Comparison of ENCODE assay signal across 8 cellular contexts in the genomic region with DNA sequence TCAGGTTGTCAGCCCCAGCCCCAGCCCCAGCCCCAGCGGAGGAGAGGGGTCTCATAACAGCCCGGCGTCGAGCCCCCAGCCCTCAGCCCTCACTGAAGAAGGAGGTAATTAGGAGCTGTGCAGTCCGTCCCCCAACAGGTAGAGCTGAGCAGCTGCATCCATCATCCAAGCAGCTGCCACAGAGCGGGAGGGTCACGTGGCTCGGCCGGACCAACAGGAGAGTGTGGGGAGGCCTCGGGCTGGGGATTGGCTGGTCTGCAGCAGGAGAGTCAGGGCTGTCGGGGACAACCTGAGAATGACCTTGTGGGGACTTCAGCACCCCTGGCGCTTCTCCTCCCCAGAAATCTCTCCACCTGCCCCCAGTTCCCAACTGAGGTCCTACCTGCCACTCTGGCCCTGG. TPM values are rescaled to one million over a fixed set of nuclear protein-coding genes. Genes with fewer than 3 reads are reported as not detected.
DNase-seq lines count a peak whose midpoint lies in the region; ATAC-seq, FAIRE-seq and TF ChIP-seq lines count a peak whose summit lies in the region.

No MANE protein-coding gene starts in this region.

- no peak for TF ChIP-seq CTCF in bronchial epithelial cell (IDR thresholded peaks at IDR 0.05; ENCODE audit: insufficient read depth, low read length, severe bottlenecking)

- FAIRE-seq in bronchial epithelial cell (lab: Jason Lieb, UNC): no peak

- no peaks in the 10 kb centered on the region for H3K36me3 ChIP-seq in bronchial epithelial cell (ENCODE audit: control insufficient read depth, insufficient read depth, low read length)

- peak; percentile 63 for DNase-seq in activated effector memory CD4-positive, alpha-beta T cell treated with anti-CD3 and anti-CD28 coated beads, Interleukin-2, amount 50 U/mL, for 16 hours
- no peak for DNase-seq in activated effector memory CD4-positive, alpha-beta T cell treated with Interleukin-2 at 50 U/mL for 16 hours
- DNase-seq in NCI-H2171 treated with DMSO at 0.1 percent for 48 hours (lab: John Stamatoyannopoulos, UW) (peak; percentile 94), bronchial epithelial cell (ENCODE audit: low read depth) (peak; percentile 13), amniotic stem cell (lab: John Stamatoyannopoulos, UW) (no peak), A172 (ENCODE audit: low spot score) (no peak)
- DNase-seq in stimulated activated CD4-positive, alpha-beta T cell treated with anti-CD3 and anti-CD28 coated beads, TNF-alpha, amount 100 ng/mL, for 48 hours (ENCODE audit: low read depth in 3 of 3): peak in 2 of 3 donors; percentile 8 to 12

- ATAC-seq in HG02759 (IDR thresholded peaks at IDR 0.05; ENCODE audit: unreplicated experiment): peak; percentile 96

- H3K4me3 ChIP-seq in bronchial epithelial cell (ENCODE audit: low read depth, low read length): no peak overlapping the region

- peaks cover 9% of the 10 kb centered on the region for H3K27me3 ChIP-seq in bronchial epithelial cell (ENCODE audit: control insufficient read depth, insufficient read depth, low read length)

RNA-seq across cellular contexts. Expression of gene SMUG1, which starts 29.6 kb away (rescaled TPM):
- 36.1 and 48.5 TPM in 2 replicates for total RNA-seq in bronchial epithelial cell
- 27.2 and 37.8 TPM in 2 replicates for total RNA-seq in A172 (2014; rRNA removed; shearing (Covaris generic))

Comparison
In these comparisons a context has a peak if more than half of its experiments do, and no peak if none do; other contexts are left out.
1. DNase-seq: peak in activated effector memory CD4-positive, alpha-beta T cell treated with anti-CD3 and anti-CD28 coated beads, Interleukin-2, amount 50 U/mL, for 16 hours (single experiment), NCI-H2171 treated with DMSO at 0.1 percent for 48 hours (single experiment), bronchial epithelial cell (single experiment) and stimulated activated CD4-positive, alpha-beta T cell treated with anti-CD3 and anti-CD28 coated beads, TNF-alpha, amount 100 ng/mL, for 48 hours (2 of 3); none in activated effector memory CD4-positive, alpha-beta T cell treated with Interleukin-2 at 50 U/mL for 16 hours (single experiment), amniotic stem cell (single experiment) and A172 (single experiment).